In the genomic region with DNA sequence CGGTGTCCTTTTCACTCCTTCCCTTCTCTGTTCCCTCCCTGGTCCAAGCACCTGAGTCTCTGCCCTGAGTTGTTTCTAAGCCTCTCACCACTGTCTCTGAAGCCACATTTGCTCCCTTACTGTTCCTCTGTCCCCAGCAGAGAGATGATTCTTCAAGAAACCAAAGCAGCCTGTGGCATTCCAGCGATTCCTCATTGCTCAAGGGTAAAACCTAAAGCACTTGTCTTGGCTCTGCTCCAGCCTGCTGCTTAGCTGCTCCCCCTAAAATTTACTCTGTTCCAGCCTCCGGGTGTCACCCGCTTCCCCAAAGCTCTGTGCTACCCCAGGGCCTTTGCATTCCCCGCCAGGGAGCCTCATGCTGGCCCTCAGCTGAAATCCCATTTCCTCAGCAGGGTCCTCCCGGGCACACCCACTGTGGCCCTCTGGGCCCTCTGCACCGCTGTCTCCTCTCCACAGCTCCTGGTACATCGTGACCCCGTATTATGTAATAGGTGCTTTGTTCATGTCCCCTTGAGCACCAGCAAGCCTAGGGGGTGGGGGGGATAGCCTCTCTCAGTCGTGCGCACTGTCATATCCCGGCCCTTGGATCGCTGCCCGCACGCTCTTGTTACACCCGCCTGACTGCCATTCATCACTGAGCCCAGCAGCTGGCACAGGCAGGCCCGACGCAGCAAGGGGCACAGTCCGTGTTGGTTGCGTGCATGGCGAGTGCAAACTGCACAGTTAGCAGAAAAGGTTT, we compare ENCODE assay signal across 6 cellular contexts. TPM values are rescaled to one million over a fixed set of nuclear protein-coding genes. Genes with fewer than 3 reads are reported as not detected.
DNase-seq lines count a peak whose midpoint lies in the region; ATAC-seq and TF ChIP-seq lines count a peak whose summit lies in the region.

No MANE protein-coding gene starts in this region.

- no peak overlapping the region for H3K27ac ChIP-seq in OCI-LY7 (ENCODE audit: low read depth, low read length, poor library complexity, severe bottlenecking)

- no peaks in the 10 kb centered on the region for H3K27me3 Mint-ChIP-seq in effector memory CD8-positive, alpha-beta T cell

- H3K36me3 Mint-ChIP-seq in effector memory CD8-positive, alpha-beta T cell (ENCODE audit: insufficient read depth) = peaks cover 20% of the 10 kb centered on the region

- intact Hi-C loops in sciatic nerve (cut with DNase I) = no loop called here
- intact Hi-C loops in OCI-LY7 (cut with micrococcal nuclease; ENCODE audit: unreplicated experiment) = no loop called here

- H4K20me1 ChIP-seq in OCI-LY7 (ENCODE audit: insufficient read depth, low read length) = no peaks in the 10 kb centered on the region

- TF ChIP-seq CTCF in OCI-LY7 (conservative IDR thresholded peaks at IDR 0.05; ENCODE audit: low read length) = no peak

- no peak overlapping the region for H2AFZ ChIP-seq in OCI-LY7 (ENCODE audit: low read length)

- no peaks in the 10 kb centered on the region for H3K9me3 Mint-ChIP-seq in effector memory CD8-positive, alpha-beta T cell

- BruUV-seq in OCI-LY7 (replicated peaks; lab: Mats Ljungman, UMichigan) = no TSS peak

- peaks cover 18% of the 10 kb centered on the region; the same call in 1 of the 2 replicates for H3K79me2 ChIP-seq in OCI-LY7 (ENCODE audit: insufficient read depth, low read depth, low read length)

- CTCF ChIA-PET in OCI-LY7 (lab: Charles Lee; ENCODE audit: unreplicated experiment) = no interaction called here

- ATAC-seq in effector memory CD8-positive, alpha-beta T cell (replicated peaks) = no peak
- ATAC-seq in sciatic nerve = peak; percentile 56

- H3K4me1 Mint-ChIP-seq in effector memory CD8-positive, alpha-beta T cell (ENCODE audit: low read depth in 2 of 2) = peaks cover 8 to 13% of the 10 kb centered on the region in 2 donors

- H3K4me3 Mint-ChIP-seq in effector memory CD8-positive, alpha-beta T cell = no peak overlapping the region

- H3K27ac Mint-ChIP-seq in effector memory CD8-positive, alpha-beta T cell = peak overlapping the region; percentile 53 to 62

- H3K36me3 ChIP-seq in OCI-LY7 (ENCODE audit: insufficient read depth, low read length) = peaks cover 16% of the 10 kb centered on the region

- no peak overlapping the region for H3K4me2 ChIP-seq in OCI-LY7 (ENCODE audit: low read length)

- no peaks in the 10 kb centered on the region for H3K9me2 ChIP-seq in OCI-LY7 (ENCODE audit: insufficient read depth, low read length)

- no peaks in the 10 kb centered on the region for H3K9me3 ChIP-seq in OCI-LY7 (ENCODE audit: low read length)

- no peak overlapping the region for H3K4me3 ChIP-seq in OCI-LY7 (ENCODE audit: low read depth, low read length, poor library complexity, severe bottlenecking)

- POLR2A ChIA-PET in OCI-LY7 (lab: Charles Lee) = interaction anchor here (0.6 to 0.7 kb wide), 2 partner anchors 17 to 719 kb away, joined by 3 read pairs; no protein-coding TSS in a partner anchor

- DNase-seq in NCI-H187 treated with DMSO at 0.1 percent for 48 hours (lab: John Stamatoyannopoulos, UW) (peak; percentile 35), sciatic nerve (ENCODE audit: low spot score) (no peak), OCI-LY7 (ENCODE audit: low spot score) (no peak), dedifferentiated amniotic fluid mesenchymal stem cell (ENCODE audit: extremely low spot score) (no peak)
- DNase-seq in effector memory CD8-positive, alpha-beta T cell = no peak
- DNase-seq in stimulated activated CD4-positive, alpha-beta T cell treated with anti-CD3 and anti-CD28 coated beads, Interleukin-1b, Interleukin-23, amount 100 ng/mL, for 48 hours = no peak

- H3K4me1 ChIP-seq in OCI-LY7 (ENCODE audit: insufficient read depth, low read length, poor library complexity, severe bottlenecking) = peaks cover 9% of the 10 kb centered on the region

RNA-seq across cellular contexts. Expression of a gene that starts 15.8 kb away (rescaled TPM):
- 101 TPM for total RNA-seq in sciatic nerve
- total RNA-seq in OCI-LY7 (2014; rRNA removed; shearing (Covaris generic)) = 52.3 and 81.4 TPM in 2 replicates
- total RNA-seq in OCI-LY7 (2022) = 128 and 130 TPM in 2 replicates

RNA-seq across cellular contexts. Expression of a gene that starts 26.7 kb away (rescaled TPM):
- total RNA-seq in sciatic nerve (130 TPM), OCI-LY7 (2022) (137 and 141 TPM in 2 replicates)
- 282 and 301 TPM in 2 replicates for total RNA-seq in OCI-LY7 (2014; rRNA removed; shearing (Covaris generic))

RNA-seq across cellular contexts. Expression of a gene that starts 26.9 kb away (rescaled TPM):
- 86.0 TPM for total RNA-seq in sciatic nerve
- 62.9 and 76.7 TPM in 2 replicates for total RNA-seq in OCI-LY7 (2014; rRNA removed; shearing (Covaris generic))
- total RNA-seq in OCI-LY7 (2022) = 51.7 and 63.7 TPM in 2 replicates

RNA-seq across cellular contexts. Expression of a gene that starts 37.7 kb away (rescaled TPM):
- total RNA-seq in sciatic nerve (0.76 TPM), OCI-LY7 (2022) (22.5 and 27.4 TPM in 2 replicates)
- 45.7 and 51.1 TPM in 2 replicates for total RNA-seq in OCI-LY7 (2014; rRNA removed; shearing (Covaris generic))

RNA-seq across cellular contexts. Expression of a gene that starts 49.2 kb away (rescaled TPM):
- total RNA-seq in sciatic nerve = 50.2 TPM
- 18.5 and 26.9 TPM in 2 replicates for total RNA-seq in OCI-LY7 (2014; rRNA removed; shearing (Covaris generic))
- total RNA-seq in OCI-LY7 (2022) = 37.6 and 38.3 TPM in 2 replicates
